In the genomic region with DNA sequence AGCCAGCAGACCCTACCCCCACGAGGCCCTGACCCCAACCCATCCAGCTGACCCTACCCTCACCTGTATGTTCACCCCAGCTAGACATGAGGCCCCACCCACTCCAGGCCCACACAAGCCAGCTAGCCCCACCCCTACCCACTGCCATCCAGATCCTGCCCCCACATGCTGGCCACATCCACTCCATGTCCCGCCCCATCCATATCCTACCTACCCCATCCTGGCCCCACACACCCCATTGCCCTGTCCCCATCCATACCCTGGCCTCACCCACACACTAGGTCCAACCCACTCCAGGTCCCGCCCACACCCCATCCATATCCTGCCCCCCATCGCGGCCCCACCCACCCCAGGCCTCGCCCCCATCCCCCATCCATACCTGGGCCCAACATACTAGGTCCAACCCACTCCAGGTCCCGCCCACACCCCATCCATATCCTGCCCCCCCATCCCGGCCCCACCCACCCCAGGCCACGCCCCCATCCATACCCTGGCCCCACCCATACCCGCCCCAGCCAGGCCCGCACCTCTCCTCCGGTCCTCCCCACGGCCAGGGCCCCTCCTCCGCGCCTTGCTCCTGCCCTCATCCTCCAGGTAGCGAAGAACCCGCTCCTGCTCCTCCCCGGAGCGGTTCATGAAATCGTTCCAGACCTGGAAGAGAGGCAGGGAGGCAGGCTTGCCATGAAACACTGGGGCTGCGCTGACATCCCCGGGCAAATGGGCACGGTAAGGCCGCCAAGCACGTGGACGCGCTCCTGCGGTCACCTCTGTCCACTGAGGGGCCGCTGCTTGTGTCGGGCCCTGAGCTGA, we compare ENCODE assay signal across 13 cellular contexts. TPM values are rescaled to one million over a fixed set of nuclear protein-coding genes. Genes with fewer than 3 reads are reported as not detected.
DNase-seq lines count a peak whose midpoint lies in the region; ATAC-seq, FAIRE-seq and TF ChIP-seq lines count a peak whose summit lies in the region.
"Had no signal": no experiment of that assay in that cellular context is flagged by ENCODE, and none has a peak within 500 bp of the region (broad histone marks: within the 10 kb centered on the region; RNA-seq: fewer than 3 reads in every experiment).

No MANE protein-coding gene starts in this region.

- no peaks in the 10 kb centered on the region for H4K20me1 ChIP-seq in HepG2 (ENCODE audit: insufficient read depth, low read length)

- no peak for FAIRE-seq in HepG2 (lab: Jason Lieb, UNC)
- no peak for FAIRE-seq in frontal cortex (lab: Jason Lieb, UNC)
- FAIRE-seq: A204.1 had no signal

- H3K4me2 ChIP-seq in HepG2 (ENCODE audit: low read depth, low read length), result no peak overlapping the region

- no peak overlapping the region for H3K27ac ChIP-seq in WERI-Rb-1
- no peak overlapping the region for H3K27ac ChIP-seq in HepG2 (ENCODE audit: extremely low read length, insufficient read depth, low read length)
- H3K27ac ChIP-seq: heart right ventricle had no signal

- 92% methylated on average over 30 of the region's 30 CpGs for WGBS in HepG2 (ENCODE audit: low lambda C conversion rate)

- H2AFZ ChIP-seq in HepG2 (ENCODE audit: low read length), result no peak overlapping the region

- no peak for TF ChIP-seq EP300 in HepG2 (IDR thresholded peaks at IDR 0.05; ENCODE audit: low read depth in 2 of 2, low read length in 2 of 2)
- TF ChIP-seq EP300 in HepG2 (CRISPR knock-in tag; IDR thresholded peaks at IDR 0.05; ENCODE audit: borderline replicate concordance), result no peak

- TF ChIP-seq CTCF in GM13977 (IDR thresholded peaks at IDR 0.05; ENCODE audit: extremely low read depth, insufficient read depth, missing control alignments), result no peak
- TF ChIP-seq CTCF in WERI-Rb-1 (IDR thresholded peaks at IDR 0.05; ENCODE audit: low read depth, low read length), result no peak
- TF ChIP-seq CTCF in HepG2 (CRISPR knock-in tag; IDR thresholded peaks at IDR 0.05), result no peak

- TF ChIP-seq POLR2A in HepG2 (IDR thresholded peaks at IDR 0.05; ENCODE audit: insufficient read depth in 1 of 2, low read depth in 2 of 2, low read length in 2 of 2), result no peak

- H3K4me3 ChIP-seq in WERI-Rb-1 (ENCODE audit: low read depth, low read length), result no peak overlapping the region
- H3K4me3 ChIP-seq in HepG2 (replicated peaks in 1 of 3; ENCODE audit: insufficient read depth in 1 of 3, low read depth in 2 of 3, low read length in 3 of 3), result no peak overlapping the region
- H3K4me3 ChIP-seq: heart right ventricle, Peyer's patch had no signal

- ATAC-seq in HepG2 (peak; percentile 14; the same call in 2 of the 3 replicates), HG03460 (IDR thresholded peaks at IDR 0.05; ENCODE audit: unreplicated experiment) (no peak)

- in situ Hi-C loops in GM13977 (cut with MboI; ENCODE audit: low pct_unique_long_range_greater_than_20kb, low sequenced_read_pairs, unreplicated experiment) (no loop called here), HepG2 (cut with HindIII; ENCODE audit: extremely low pct_ligation_motif_present, low pct_unique_long_range_greater_than_20kb) (no loop called here)

- TF ChIP-seq RAD21 in HepG2 (CRISPR knock-in tag; IDR thresholded peaks at IDR 0.05), result no peak

- CTCF ChIA-PET in HepG2 (lab: Yijun Ruan, JAX; ENCODE audit: low intra/inter-chr PET ratio, low total read pairs), result no interaction called here

- no peak overlapping the region for H3K9ac ChIP-seq in HepG2 (ENCODE audit: insufficient read depth, low read depth, low read length)

- intact Hi-C loops in HepG2 (cut with micrococcal nuclease; ENCODE audit: unreplicated experiment), result no loop called here

- no peaks in the 10 kb centered on the region for H3K27me3 ChIP-seq in WERI-Rb-1 (ENCODE audit: insufficient read depth, low read depth, severe bottlenecking)
- no peaks in the 10 kb centered on the region for H3K27me3 ChIP-seq in HepG2 (ENCODE audit: control insufficient read depth in 1 of 2, insufficient read depth in 2 of 2, low read length in 2 of 2)
- H3K27me3 ChIP-seq: heart right ventricle, Peyer's patch had no signal

- POLR2A ChIA-PET in HepG2 (lab: Yijun Ruan, JAX), result no interaction called here

- DNase-seq in DMS 273 (lab: John Stamatoyannopoulos, UW; ENCODE audit: unreplicated experiment) (peak; percentile 42), DMS 273 treated with DMSO at 0.1 percent for 48 hours (lab: John Stamatoyannopoulos, UW) (no peak), GM13977 (ENCODE audit: low spot score) (peak; percentile 60), WERI-Rb-1 (peak; percentile 63), HepG2 (ENCODE audit: low spot score) (no peak), frontal cortex (ENCODE audit: low spot score in 2 of 2) (no peak), T1000 (lab: John Stamatoyannopoulos, UW) (no peak)
- DNase-seq: heart right ventricle; MM.1S; stimulated activated CD4-positive, alpha-beta T cell treated with anti-CD3 and anti-CD28 coated beads, Interleukin-4, amount 100 ng/mL, for 1 hour had no signal

- no peaks in the 10 kb centered on the region for H3K4me1 ChIP-seq in HepG2 (ENCODE audit: insufficient read depth, low read length)
- H3K4me1 ChIP-seq: heart right ventricle, Peyer's patch had no signal

- H3K9me3 ChIP-seq in WERI-Rb-1 (ENCODE audit: severe bottlenecking) (no peaks in the 10 kb centered on the region), HepG2 (ENCODE audit: low read length) (no peaks in the 10 kb centered on the region)
- H3K9me3 ChIP-seq: heart right ventricle, Peyer's patch had no signal

- H3K36me3 ChIP-seq in WERI-Rb-1, result peaks cover 18% of the 10 kb centered on the region
- H3K36me3 ChIP-seq in HepG2 (replicated peaks in 1 of 2; ENCODE audit: control insufficient read depth in 1 of 2, insufficient read depth in 2 of 2, low read length in 2 of 2), result peaks cover 7 to 15% of the 10 kb centered on the region in 2 experiments; a peak in 4 of 5 replicates

- no TSS peak for BruUV-seq in HepG2 (replicated peaks; lab: Mats Ljungman, UMichigan)

- no peaks in the 10 kb centered on the region for H3K79me2 ChIP-seq in HepG2 (ENCODE audit: insufficient read depth, low read length)

RNA-seq across cellular contexts. Expression of a gene that starts 7.2 kb away (rescaled TPM):
- total RNA-seq in HepG2 (2016; rRNA removed; fragmentation: Illumina TruSeq; extraction: Trizol), result under 0.01 TPM in 1 of 2 replicates, not detected in the other
- under 0.01 TPM in 2 replicates for total RNA-seq in HepG2 (2016; cell fraction: cytosol; rRNA removed; fragmentation: Illumina TruSeq; extraction: Trizol; ENCODE audit: low read depth)
- total RNA-seq in HepG2 (2016; cell fraction: insoluble cytoplasmic fraction; rRNA removed; fragmentation: Illumina TruSeq; extraction: Trizol), result under 0.01 TPM in 1 of 2 replicates, not detected in the other
- total RNA-seq in HepG2 (2016; cell fraction: membrane; rRNA removed; fragmentation: Illumina TruSeq; extraction: Trizol), result under 0.01 TPM in 1 of 2 replicates, not detected in the other
- total RNA-seq in HepG2 (2016; cell fraction: nucleus; rRNA removed; fragmentation: Illumina TruSeq; extraction: Trizol), result not detected in 2 replicates
- not detected in 2 replicates for polyA plus RNA-seq in HepG2 (2011; rRNA removed)
- polyA plus RNA-seq in HepG2 (2011; cell fraction: cytosol; rRNA removed), result not detected in 2 replicates
- polyA plus RNA-seq in HepG2 (2011; cell fraction: nucleus; rRNA removed), result not detected in 2 replicates
- not detected in 2 replicates for polyA plus RNA-seq in HepG2 (2012)
- polyA plus RNA-seq in HepG2 (2016; cell fraction: cytosol; fragmentation: Illumina TruSeq; extraction: Trizol; ENCODE audit: low read depth), result not detected in 2 replicates
- not detected in 2 replicates for polyA plus RNA-seq in HepG2 (2016; cell fraction: insoluble cytoplasmic fraction; fragmentation: Illumina TruSeq; extraction: Trizol; ENCODE audit: low read depth)
- polyA plus RNA-seq in HepG2 (2016; cell fraction: membrane; fragmentation: Illumina TruSeq; extraction: Trizol; ENCODE audit: low read depth), result not detected in 2 replicates
- polyA plus RNA-seq in HepG2 (2016; cell fraction: nucleus; fragmentation: Illumina TruSeq; extraction: Trizol; ENCODE audit: insufficient read depth, low read depth), result not detected in 2 replicates
- under 0.01 TPM in 1 of 2 replicates, not detected in the other for polyA minus RNA-seq in HepG2 (2011; rRNA and poly(A)+ RNA removed; ENCODE audit: low replicate concordance)
- polyA minus RNA-seq in HepG2 (2011; cell fraction: cytosol; rRNA and poly(A)+ RNA removed), result under 0.01 TPM in 1 of 2 replicates, not detected in the other
- not detected in 2 replicates for polyA minus RNA-seq in HepG2 (2011; cell fraction: nucleus; rRNA and poly(A)+ RNA removed)
- not detected for total RNA-seq in frontal cortex
- total RNA-seq: heart right ventricle, Peyer's patch had no signal
- polyA plus RNA-seq: heart right ventricle had no signal

RNA-seq across cellular contexts. Expression of a gene that starts 7.5 kb away (rescaled TPM):
- total RNA-seq in HepG2 (2016; rRNA removed; fragmentation: Illumina TruSeq; extraction: Trizol) (14.8 and 18.4 TPM in 2 replicates), frontal cortex (15.9 TPM)
- 6.4 and 6.7 TPM in 2 replicates for total RNA-seq in HepG2 (2016; cell fraction: cytosol; rRNA removed; fragmentation: Illumina TruSeq; extraction: Trizol; ENCODE audit: low read depth)
- 14.0 and 16.4 TPM in 2 replicates for total RNA-seq in HepG2 (2016; cell fraction: insoluble cytoplasmic fraction; rRNA removed; fragmentation: Illumina TruSeq; extraction: Trizol)
- 12.3 and 14.3 TPM in 2 replicates for total RNA-seq in HepG2 (2016; cell fraction: membrane; rRNA removed; fragmentation: Illumina TruSeq; extraction: Trizol)
- total RNA-seq in HepG2 (2016; cell fraction: nucleus; rRNA removed; fragmentation: Illumina TruSeq; extraction: Trizol), result 11.3 and 13.2 TPM in 2 replicates
- 13.3 and 16.9 TPM in 2 replicates for polyA plus RNA-seq in HepG2 (2011; rRNA removed)
- 17.9 and 30.0 TPM in 2 replicates for polyA plus RNA-seq in HepG2 (2011; cell fraction: cytosol; rRNA removed)
- polyA plus RNA-seq in HepG2 (2011; cell fraction: nucleus; rRNA removed), result 45.6 and 56.5 TPM in 2 replicates
- polyA plus RNA-seq in HepG2 (2012), result 19.2 and 24.7 TPM in 2 replicates
- 7.2 and 8.1 TPM in 2 replicates for polyA plus RNA-seq in HepG2 (2016; cell fraction: cytosol; fragmentation: Illumina TruSeq; extraction: Trizol; ENCODE audit: low read depth)
- 21.8 and 29.1 TPM in 2 replicates for polyA plus RNA-seq in HepG2 (2016; cell fraction: insoluble cytoplasmic fraction; fragmentation: Illumina TruSeq; extraction: Trizol; ENCODE audit: low read depth)
- 15.5 and 16.0 TPM in 2 replicates for polyA plus RNA-seq in HepG2 (2016; cell fraction: membrane; fragmentation: Illumina TruSeq; extraction: Trizol; ENCODE audit: low read depth)
- polyA plus RNA-seq in HepG2 (2016; cell fraction: nucleus; fragmentation: Illumina TruSeq; extraction: Trizol; ENCODE audit: insufficient read depth, low read depth), result 24.9 and 32.1 TPM in 2 replicates
- polyA minus RNA-seq in HepG2 (2011; rRNA and poly(A)+ RNA removed; ENCODE audit: low replicate concordance), result 17.7 and 77.2 TPM in 2 replicates
- 45.1 and 51.0 TPM in 2 replicates for polyA minus RNA-seq in HepG2 (2011; cell fraction: cytosol; rRNA and poly(A)+ RNA removed)
- 14.5 and 15.0 TPM in 2 replicates for polyA minus RNA-seq in HepG2 (2011; cell fraction: nucleus; rRNA and poly(A)+ RNA removed)

RNA-seq across cellular contexts. Expression of a gene that starts 12.5 kb away (rescaled TPM):
- total RNA-seq in HepG2 (2016; rRNA removed; fragmentation: Illumina TruSeq; extraction: Trizol) (21.8 and 26.2 TPM in 2 replicates), frontal cortex (26.5 TPM)
- total RNA-seq in HepG2 (2016; cell fraction: cytosol; rRNA removed; fragmentation: Illumina TruSeq; extraction: Trizol; ENCODE audit: low read depth), result 17.5 and 31.0 TPM in 2 replicates
- total RNA-seq in HepG2 (2016; cell fraction: insoluble cytoplasmic fraction; rRNA removed; fragmentation: Illumina TruSeq; extraction: Trizol), result 22.0 and 24.7 TPM in 2 replicates
- 29.7 and 34.2 TPM in 2 replicates for total RNA-seq in HepG2 (2016; cell fraction: membrane; rRNA removed; fragmentation: Illumina TruSeq; extraction: Trizol)
- 16.4 and 18.7 TPM in 2 replicates for total RNA-seq in HepG2 (2016; cell fraction: nucleus; rRNA removed; fragmentation: Illumina TruSeq; extraction: Trizol)
- 26.9 and 40.4 TPM in 2 replicates for polyA plus RNA-seq in HepG2 (2011; rRNA removed)
- 30.7 and 39.0 TPM in 2 replicates for polyA plus RNA-seq in HepG2 (2011; cell fraction: cytosol; rRNA removed)
- polyA plus RNA-seq in HepG2 (2011; cell fraction: nucleus; rRNA removed), result 57.8 and 68.0 TPM in 2 replicates
- 22.6 and 31.3 TPM in 2 replicates for polyA plus RNA-seq in HepG2 (2012)
- 24.5 and 25.3 TPM in 2 replicates for polyA plus RNA-seq in HepG2 (2016; cell fraction: cytosol; fragmentation: Illumina TruSeq; extraction: Trizol; ENCODE audit: low read depth)
- polyA plus RNA-seq in HepG2 (2016; cell fraction: insoluble cytoplasmic fraction; fragmentation: Illumina TruSeq; extraction: Trizol; ENCODE audit: low read depth), result 39.3 and 43.4 TPM in 2 replicates
- 44.4 and 45.0 TPM in 2 replicates for polyA plus RNA-seq in HepG2 (2016; cell fraction: membrane; fragmentation: Illumina TruSeq; extraction: Trizol; ENCODE audit: low read depth)
- polyA plus RNA-seq in HepG2 (2016; cell fraction: nucleus; fragmentation: Illumina TruSeq; extraction: Trizol; ENCODE audit: insufficient read depth, low read depth), result 58.7 and 76.5 TPM in 2 replicates
- 15.6 and 40.4 TPM in 2 replicates for polyA minus RNA-seq in HepG2 (2011; rRNA and poly(A)+ RNA removed; ENCODE audit: low replicate concordance)
- polyA minus RNA-seq in HepG2 (2011; cell fraction: cytosol; rRNA and poly(A)+ RNA removed), result 11.7 and 15.6 TPM in 2 replicates
- polyA minus RNA-seq in HepG2 (2011; cell fraction: nucleus; rRNA and poly(A)+ RNA removed), result 8.1 and 9.8 TPM in 2 replicates

RNA-seq across cellular contexts. Expression of a gene that starts 16.6 kb away (rescaled TPM):
- 3.9 and 10.2 TPM in 2 replicates for total RNA-seq in HepG2 (2016; rRNA removed; fragmentation: Illumina TruSeq; extraction: Trizol)
- total RNA-seq in HepG2 (2016; cell fraction: cytosol; rRNA removed; fragmentation: Illumina TruSeq; extraction: Trizol; ENCODE audit: low read depth), result 4.7 and 5.1 TPM in 2 replicates
- total RNA-seq in HepG2 (2016; cell fraction: insoluble cytoplasmic fraction; rRNA removed; fragmentation: Illumina TruSeq; extraction: Trizol), result 3.2 and 9.6 TPM in 2 replicates
- 7.1 and 8.6 TPM in 2 replicates for total RNA-seq in HepG2 (2016; cell fraction: membrane; rRNA removed; fragmentation: Illumina TruSeq; extraction: Trizol)
- total RNA-seq in HepG2 (2016; cell fraction: nucleus; rRNA removed; fragmentation: Illumina TruSeq; extraction: Trizol), result 8.2 and 8.4 TPM in 2 replicates
- polyA plus RNA-seq in HepG2 (2011; rRNA removed), result 1.1 and 1.5 TPM in 2 replicates
- polyA plus RNA-seq in HepG2 (2011; cell fraction: cytosol; rRNA removed), result 1.6 and 3.0 TPM in 2 replicates
- 10.4 and 11.9 TPM in 2 replicates for polyA plus RNA-seq in HepG2 (2011; cell fraction: nucleus; rRNA removed)
- polyA plus RNA-seq in HepG2 (2012), result 2.8 and 4.0 TPM in 2 replicates
- polyA plus RNA-seq in HepG2 (2016; cell fraction: cytosol; fragmentation: Illumina TruSeq; extraction: Trizol; ENCODE audit: low read depth), result 3.6 and 4.4 TPM in 2 replicates
- 4.2 and 5.9 TPM in 2 replicates for polyA plus RNA-seq in HepG2 (2016; cell fraction: insoluble cytoplasmic fraction; fragmentation: Illumina TruSeq; extraction: Trizol; ENCODE audit: low read depth)
- 4.5 and 6.0 TPM in 2 replicates for polyA plus RNA-seq in HepG2 (2016; cell fraction: membrane; fragmentation: Illumina TruSeq; extraction: Trizol; ENCODE audit: low read depth)
- 15.3 and 19.1 TPM in 2 replicates for polyA plus RNA-seq in HepG2 (2016; cell fraction: nucleus; fragmentation: Illumina TruSeq; extraction: Trizol; ENCODE audit: insufficient read depth, low read depth)
- 5.9 TPM in 1 of 2 replicates, not detected in the other for polyA minus RNA-seq in HepG2 (2011; rRNA and poly(A)+ RNA removed; ENCODE audit: low replicate concordance)
- polyA minus RNA-seq in HepG2 (2011; cell fraction: cytosol; rRNA and poly(A)+ RNA removed), result 2.4 and 3.7 TPM in 2 replicates
- polyA minus RNA-seq in HepG2 (2011; cell fraction: nucleus; rRNA and poly(A)+ RNA removed), result 0.50 and 0.77 TPM in 2 replicates
- 0.41 TPM for total RNA-seq in frontal cortex
- total RNA-seq: heart right ventricle, Peyer's patch had no signal
- polyA plus RNA-seq: heart right ventricle had no signal

RNA-seq across cellular contexts. Expression of a gene that starts 25.3 kb away (rescaled TPM):
- total RNA-seq in HepG2 (2016; rRNA removed; fragmentation: Illumina TruSeq; extraction: Trizol), result 53.8 and 71.3 TPM in 2 replicates
- total RNA-seq in HepG2 (2016; cell fraction: cytosol; rRNA removed; fragmentation: Illumina TruSeq; extraction: Trizol; ENCODE audit: low read depth), result 26.5 and 31.5 TPM in 2 replicates
- 41.5 and 68.9 TPM in 2 replicates for total RNA-seq in HepG2 (2016; cell fraction: insoluble cytoplasmic fraction; rRNA removed; fragmentation: Illumina TruSeq; extraction: Trizol)
- 56.8 and 62.2 TPM in 2 replicates for total RNA-seq in HepG2 (2016; cell fraction: membrane; rRNA removed; fragmentation: Illumina TruSeq; extraction: Trizol)
- 35.6 and 47.1 TPM in 2 replicates for total RNA-seq in HepG2 (2016; cell fraction: nucleus; rRNA removed; fragmentation: Illumina TruSeq; extraction: Trizol)
- 77.9 and 102 TPM in 2 replicates for polyA plus RNA-seq in HepG2 (2011; rRNA removed)
- 44.7 and 68.0 TPM in 2 replicates for polyA plus RNA-seq in HepG2 (2011; cell fraction: cytosol; rRNA removed)
- 150 and 160 TPM in 2 replicates for polyA plus RNA-seq in HepG2 (2011; cell fraction: nucleus; rRNA removed)
- 78.6 and 99.3 TPM in 2 replicates for polyA plus RNA-seq in HepG2 (2012)
- polyA plus RNA-seq in HepG2 (2016; cell fraction: cytosol; fragmentation: Illumina TruSeq; extraction: Trizol; ENCODE audit: low read depth), result 31.0 and 31.3 TPM in 2 replicates
- 58.1 and 70.4 TPM in 2 replicates for polyA plus RNA-seq in HepG2 (2016; cell fraction: insoluble cytoplasmic fraction; fragmentation: Illumina TruSeq; extraction: Trizol; ENCODE audit: low read depth)
- polyA plus RNA-seq in HepG2 (2016; cell fraction: membrane; fragmentation: Illumina TruSeq; extraction: Trizol; ENCODE audit: low read depth), result 47.1 and 58.2 TPM in 2 replicates
- polyA plus RNA-seq in HepG2 (2016; cell fraction: nucleus; fragmentation: Illumina TruSeq; extraction: Trizol; ENCODE audit: insufficient read depth, low read depth), result 76.0 and 89.6 TPM in 2 replicates
- 15.5 and 299 TPM in 2 replicates for polyA minus RNA-seq in HepG2 (2011; rRNA and poly(A)+ RNA removed; ENCODE audit: low replicate concordance)
- polyA minus RNA-seq in HepG2 (2011; cell fraction: cytosol; rRNA and poly(A)+ RNA removed), result 163 and 199 TPM in 2 replicates
- 48.5 and 77.1 TPM in 2 replicates for polyA minus RNA-seq in HepG2 (2011; cell fraction: nucleus; rRNA and poly(A)+ RNA removed)
- total RNA-seq in frontal cortex, result 2.4 TPM

Comparison
In these comparisons a context has a peak if more than half of its experiments do, and no peak if none do; other contexts are left out.
1. DNase-seq: peak in DMS 273 (single experiment), GM13977 (single experiment) and WERI-Rb-1 (single experiment); none in DMS 273 treated with DMSO at 0.1 percent for 48 hours (single experiment), HepG2 (single experiment), frontal cortex (0 of 2) and T1000 (single experiment).